In genomic region chr4:153472122-153473037, GRCh38 we compare ENCODE assay signal across 10 cellular contexts. TPM values are rescaled to one million over a fixed set of nuclear protein-coding genes. Genes with fewer than 3 reads are reported as not detected.
DNase-seq lines count a peak whose midpoint lies in the region; ATAC-seq and TF ChIP-seq lines count a peak whose summit lies in the region.
"Had no signal": no experiment of that assay in that cellular context is flagged by ENCODE, and none has a peak within 500 bp of the region (broad histone marks: within the 10 kb centered on the region; RNA-seq: fewer than 3 reads in every experiment).

No MANE protein-coding gene starts in this region.

- intact Hi-C loops in activated CD4-positive, alpha-beta memory T cell treated with anti-CD3 and anti-CD28 coated beads for 36 hours (cut with micrococcal nuclease), result loop anchor here (5.0 kb wide), 1 partner anchor 180 kb away; no protein-coding TSS in a partner anchor
- intact Hi-C loops in A673 (cut with micrococcal nuclease; ENCODE audit: unreplicated experiment), result no loop called here

- H3K36me3 ChIP-seq in BLaER1 treated with 17β-estradiol and CSF1 and Interleukin-3, amounts not matched to agents 10 nM and 100 nM, result peaks cover 11 to 84% (median 56%) of the 10 kb centered on the region in 11 experiments
- H3K36me3 ChIP-seq in A673 (ENCODE audit: insufficient read depth, low read length, poor library complexity, severe bottlenecking), result no peaks in the 10 kb centered on the region

- peak overlapping the region in 9 of 11 experiments; percentile 85 to 96 (median 94); a peak in 18 of 22 replicates for H3K27ac ChIP-seq in BLaER1 treated with 17β-estradiol and CSF1 and Interleukin-3, amounts not matched to agents 10 nM and 100 nM
- H3K27ac ChIP-seq in A673 (ENCODE audit: low read depth, low read length, poor library complexity, severe bottlenecking), result no peak overlapping the region

- peaks cover 73 to 89% (median 82%) of the 10 kb centered on the region in 10 experiments for H3K4me1 ChIP-seq in BLaER1 treated with 17β-estradiol and CSF1 and Interleukin-3, amounts not matched to agents 10 nM and 100 nM
- peaks cover 20% of the 10 kb centered on the region for H3K4me1 ChIP-seq in A673 (ENCODE audit: insufficient read depth, low read length, poor library complexity, severe bottlenecking)

- POLR2A ChIA-PET in activated CD4-positive, alpha-beta memory T cell treated with anti-CD3 and anti-CD28 coated beads for 36 hours (lab: Charles Lee), result interaction anchor here (1.1 to 1.2 kb wide), 2 partner anchors 14 to 25 kb away, joined by 3 read pairs; no protein-coding TSS in a partner anchor
- POLR2A ChIA-PET in A673 (lab: Charles Lee; ENCODE audit: low non-redundant PET), result no interaction called here

- H3K4me3 Mint-ChIP-seq in activated CD4-positive, alpha-beta memory T cell treated with anti-CD3 and anti-CD28 coated beads for 36 hours, result peak overlapping the region; percentile 59

- no peak for TF ChIP-seq CTCF in A673 (conservative IDR thresholded peaks at IDR 0.05; ENCODE audit: low read depth, low read length)

- no peak for DNase-seq in activated CD4-positive, alpha-beta memory T cell treated with anti-CD3 and anti-CD28 coated beads for 36 hours
- no peak for DNase-seq in stimulated activated CD4-positive, alpha-beta T cell treated with anti-CD3 and anti-CD28 coated beads, Interleukin-2, amount 100 ng/mL, for 48 hours
- no peak for DNase-seq in A673 (ENCODE audit: low spot score)
- DNase-seq in Kasumi-1 (lab: John Stamatoyannopoulos, UW), result no peak
- DNase-seq in activated CD8-positive, alpha-beta memory T cell treated with anti-CD3 and anti-CD28 coated beads, Interleukin-2, amount 50 U/mL, for 48 hours, result no peak
- DNase-seq: kidney glomerular epithelial cell, NCI-H748 treated with DMSO at 0.1 percent for 48 hours had no signal

- CTCF ChIA-PET in activated CD4-positive, alpha-beta memory T cell treated with anti-CD3 and anti-CD28 coated beads for 36 hours (lab: Charles Lee), result interaction anchor here (1.2 to 1.3 kb wide), 2 partner anchors 11 to 16 kb away, joined by 3 read pairs; no protein-coding TSS in a partner anchor
- CTCF ChIA-PET in A673 (lab: Charles Lee), result no interaction called here

- peak overlapping the region in 9 of 11 experiments; percentile 15 to 94 (median 46); a peak in 15 of 22 replicates for H3K9ac ChIP-seq in BLaER1 treated with 17β-estradiol and CSF1 and Interleukin-3, amounts not matched to agents 10 nM and 100 nM

- BruUV-seq in A673 (replicated peaks; lab: Mats Ljungman, UMichigan), result no TSS peak

- H3K4me1 Mint-ChIP-seq in activated CD4-positive, alpha-beta memory T cell treated with anti-CD3 and anti-CD28 coated beads for 36 hours (ENCODE audit: low read depth), result peaks cover 75% of the 10 kb centered on the region

- peaks cover 50% of the 10 kb centered on the region for H3K36me3 Mint-ChIP-seq in activated CD4-positive, alpha-beta memory T cell treated with anti-CD3 and anti-CD28 coated beads for 36 hours

- 0 out of 22 replicates have a peak, but pooled peaks cover 0 to 3% (median 0%) of the 10 kb centered on the region in 11 experiments for H3K9me3 ChIP-seq in BLaER1 treated with 17β-estradiol and CSF1 and Interleukin-3, amounts not matched to agents 10 nM and 100 nM (replicated peaks in 1 of 11)
- H3K9me3 ChIP-seq in A673 (ENCODE audit: low read depth, low read length, poor library complexity, severe bottlenecking), result no peaks in the 10 kb centered on the region

- no peaks in the 10 kb centered on the region for H3K9me3 Mint-ChIP-seq in activated CD4-positive, alpha-beta memory T cell treated with anti-CD3 and anti-CD28 coated beads for 36 hours

- H3K4me2 ChIP-seq in BLaER1 treated with 17β-estradiol and CSF1 and Interleukin-3, amounts not matched to agents 10 nM and 100 nM, result peak overlapping the region; percentile 81 to 98 (median 96)

- H4K20me1 ChIP-seq in BLaER1 treated with 17β-estradiol and CSF1 and Interleukin-3, amounts not matched to agents 10 nM and 100 nM, result peaks cover 14 to 97% (median 67%) of the 10 kb centered on the region in 11 experiments; a peak in 21 of 22 replicates

- peak; percentile 48 for ATAC-seq in GM18873 (IDR thresholded peaks at IDR 0.05; ENCODE audit: low FRiP score, unreplicated experiment)
- peak; percentile 49 for ATAC-seq in HG02973 (IDR thresholded peaks at IDR 0.05; ENCODE audit: unreplicated experiment)

- H3K4me3 ChIP-seq in BLaER1 treated with 17β-estradiol and CSF1 and Interleukin-3, amounts not matched to agents 10 nM and 100 nM, result peak overlapping the region in 7 of 10 experiments; percentile 11 to 99 (median 18); a peak in 7 of 20 replicates
- H3K4me3 ChIP-seq in A673 (ENCODE audit: low read depth, low read length, poor library complexity, severe bottlenecking), result no peak overlapping the region

- no peaks in the 10 kb centered on the region for H3K27me3 Mint-ChIP-seq in activated CD4-positive, alpha-beta memory T cell treated with anti-CD3 and anti-CD28 coated beads for 36 hours

- peak overlapping the region; percentile 77 for H3K27ac Mint-ChIP-seq in activated CD4-positive, alpha-beta memory T cell treated with anti-CD3 and anti-CD28 coated beads for 36 hours

- no peaks in the 10 kb centered on the region for H3K27me3 ChIP-seq in BLaER1 treated with 17β-estradiol and CSF1 and Interleukin-3, amounts not matched to agents 10 nM and 100 nM
- no peaks in the 10 kb centered on the region for H3K27me3 ChIP-seq in A673 (replicated peaks; ENCODE audit: insufficient read depth, low read depth, low read length, poor library complexity)

RNA-seq across cellular contexts. Expression of gene TMEM131L, which starts 6.2 kb away (rescaled TPM):
- 10 to 100 TPM; 32.7 to 33.3 TPM for total RNA-seq in activated CD4-positive, alpha-beta memory T cell treated with anti-CD3 and anti-CD28 coated beads for 36 hours
- 17.0 and 18.4 TPM in 2 replicates for total RNA-seq in A673 (2021)
